ENCODE assay signal across 8 cellular contexts in genomic region chr3:11430207-11430606, GRCh38.
"Had no signal": no experiment of that assay in that cellular context is flagged by ENCODE, and none has a peak within 500 bp of the region (broad histone marks: within the 10 kb centered on the region; RNA-seq: fewer than 3 reads in every experiment).

No MANE protein-coding gene starts in this region.

- H3K4me3 ChIP-seq: GM23338 had no signal

- H3K27ac Mint-ChIP-seq: GM23338, H9 had no signal

- H3K9me3 Mint-ChIP-seq: GM23338, H9 had no signal

- FAIRE-seq: H1, H54, HTR-8/SVneo had no signal

- H3K4me3 Mint-ChIP-seq: GM23338, H9 had no signal

- H3K4me1 Mint-ChIP-seq: GM23338, H9 had no signal

- DNase-seq: H9, HCEC 1CT, IMR-90, KBM-7 had no signal
